21 cellular contexts compared by ENCODE assay signal in the genomic region with DNA sequence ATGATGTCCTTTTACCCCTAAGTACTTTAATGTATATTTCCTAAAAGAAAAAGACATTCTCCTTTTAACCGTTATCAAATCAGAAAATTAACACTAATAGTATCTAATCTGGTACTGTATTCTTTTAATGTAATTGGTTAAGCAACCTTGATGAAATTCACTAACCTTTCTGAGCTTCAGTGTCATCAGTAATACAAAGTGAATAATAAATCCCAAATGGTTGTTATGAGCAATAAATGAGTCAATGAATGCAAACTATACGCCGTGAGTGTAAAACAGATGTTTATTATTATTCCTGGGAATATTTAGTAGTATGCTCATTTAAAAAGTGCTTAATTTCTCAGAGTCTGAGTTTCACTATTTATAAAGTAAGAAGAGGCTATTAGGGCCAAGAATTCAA. TPM values are rescaled to one million over a fixed set of nuclear protein-coding genes. Genes with fewer than 3 reads are reported as not detected.
DNase-seq lines count a peak whose midpoint lies in the region; TF ChIP-seq lines count a peak whose summit lies in the region.
"Had no signal": no experiment of that assay in that cellular context is flagged by ENCODE, and none has a peak within 500 bp of the region (broad histone marks: within the 10 kb centered on the region; RNA-seq: fewer than 3 reads in every experiment).

No MANE protein-coding gene starts in this region.

- peaks cover 30% of the 10 kb centered on the region for H3K4me1 ChIP-seq in skeletal muscle satellite cell (ENCODE audit: control insufficient read depth, insufficient read depth, low read length)
- H3K4me1 ChIP-seq: BE2C, HAP-1 had no signal

- no peaks in the 10 kb centered on the region for H3K9me3 Mint-ChIP-seq in HFFc6
- H3K9me3 Mint-ChIP-seq in type B pancreatic cell, result no peaks in the 10 kb centered on the region
- H3K9me3 Mint-ChIP-seq: CD4-positive, alpha-beta memory T cell; T-helper 1 cell treated with Interleukin-12 subunit alpha and Interleukin-12 subunit beta and Interleukin-4 antibody, amounts not matched to agents 30 μg/mL and 1 μg/mL, for 36 hours had no signal

- TF ChIP-seq CTCF in HFFc6 (IDR thresholded peaks at IDR 0.05), result no peak
- TF ChIP-seq CTCF in type B pancreatic cell (conservative IDR thresholded peaks at IDR 0.05), result no peak

- peaks cover 31% of the 10 kb centered on the region for H3K4me1 Mint-ChIP-seq in HFFc6 (ENCODE audit: low read depth)
- no peaks in the 10 kb centered on the region for H3K4me1 Mint-ChIP-seq in type B pancreatic cell (ENCODE audit: unreplicated experiment)

- H3K36me3 Mint-ChIP-seq in HFFc6 (ENCODE audit: low read depth) (peaks cover 14% of the 10 kb centered on the region; the same call in 1 of the 2 replicates), type B pancreatic cell (peaks cover 8% of the 10 kb centered on the region)

- H3K27ac Mint-ChIP-seq in HFFc6 (peak overlapping the region; percentile 29; the same call in 1 of the 2 replicates), type B pancreatic cell (no peak overlapping the region)
- H3K27ac Mint-ChIP-seq: T-helper 1 cell treated with Interleukin-12 subunit alpha and Interleukin-12 subunit beta and Interleukin-4 antibody, amounts not matched to agents 30 μg/mL and 1 μg/mL, for 36 hours had no signal

- peak overlapping the region; percentile 40 for H3K4me2 ChIP-seq in skeletal muscle satellite cell (ENCODE audit: low read length)

- no peaks in the 10 kb centered on the region for H3K27me3 Mint-ChIP-seq in HFFc6 (ENCODE audit: insufficient read depth)
- H3K27me3 Mint-ChIP-seq in type B pancreatic cell, result no peaks in the 10 kb centered on the region
- H3K27me3 Mint-ChIP-seq: CD4-positive, alpha-beta memory T cell had no signal

- no peak overlapping the region for H3K4me3 ChIP-seq in skeletal muscle satellite cell (ENCODE audit: low read length)
- H3K4me3 ChIP-seq: HAP-1 had no signal

- H3K27me3 ChIP-seq in skeletal muscle satellite cell (ENCODE audit: control insufficient read depth, insufficient read depth, low read length), result no peaks in the 10 kb centered on the region
- H3K27me3 ChIP-seq: BE2C had no signal

- peaks cover 30% of the 10 kb centered on the region for H3K36me3 ChIP-seq in skeletal muscle satellite cell (ENCODE audit: insufficient read depth, low read length)
- H3K36me3 ChIP-seq: BE2C had no signal

- H3K9me3 ChIP-seq in skeletal muscle satellite cell (replicated peaks; ENCODE audit: low read length), result no peaks in the 10 kb centered on the region
- H3K9me3 ChIP-seq: BE2C, HAP-1 had no signal

- H3K27ac ChIP-seq in epithelial cell of prostate, result peak overlapping the region; percentile 3

- H3K4me3 Mint-ChIP-seq in HFFc6, result no peak overlapping the region
- no peak overlapping the region for H3K4me3 Mint-ChIP-seq in type B pancreatic cell
- H3K4me3 Mint-ChIP-seq: CD4-positive, alpha-beta memory T cell; T-helper 1 cell treated with Interleukin-12 subunit alpha and Interleukin-12 subunit beta and Interleukin-4 antibody, amounts not matched to agents 30 μg/mL and 1 μg/mL, for 36 hours had no signal

- no peak overlapping the region for H3K9ac ChIP-seq in skeletal muscle satellite cell (ENCODE audit: low read depth, low read length)

- peak; percentile 11 for DNase-seq in EL
- DNase-seq in HFFc6, result peak; percentile 3
- no peak for DNase-seq in epithelial cell of prostate (ENCODE audit: low read depth, low spot score)
- DNase-seq in activated naive CD4-positive, alpha-beta T cell treated with anti-CD3 and anti-CD28 coated beads, Interleukin-2, amount 50 U/mL, for 16 hours, result no peak
- DNase-seq in HK-2 (ENCODE audit: unreplicated experiment), result no peak
- no peak for DNase-seq in C1 segment of cervical spinal cord (lab: John Stamatoyannopoulos, UW)
- DNase-seq in type B pancreatic cell (ENCODE audit: extremely low spot score, unreplicated experiment), result no peak
- DNase-seq: BE2C; Calu3; CD4-positive, alpha-beta memory T cell; DMS53; KBM-7; NCI-H1105 treated with DMSO at 0.1 percent for 48 hours; NCI-H1694; NCI-H2081 treated with DMSO at 0.1 percent for 48 hours; NCI-H774; RPMI8226; SHP77 treated with DMSO at 0.1 percent for 48 hours had no signal

RNA-seq across cellular contexts. Expression of gene UEVLD, which starts 21.5 kb away (rescaled TPM):
- total RNA-seq in HFFc6 (2021; fragmentation: NEBNext Ultra II Directional; extraction: Animal tissue kit (Norgen Biotek cat#: 25700)), result 10 to 100 TPM; 20.0 to 29.0 (median 24.4) TPM
- total RNA-seq in skeletal muscle satellite cell (2012; rRNA removed), result 25.3 and 31.9 TPM in 2 replicates
- 15.7 and 22.4 TPM in 2 replicates for total RNA-seq in type B pancreatic cell (ENCODE audit: low replicate concordance)

RNA-seq across cellular contexts. Expression of gene MISFA, which starts 32.5 kb away (rescaled TPM):
- 1 to 10 TPM; 1.5 to 2.8 (median 2.4) TPM for total RNA-seq in HFFc6 (2021; fragmentation: NEBNext Ultra II Directional; extraction: Animal tissue kit (Norgen Biotek cat#: 25700))
- total RNA-seq in skeletal muscle satellite cell (2012; rRNA removed), result 0.22 TPM in 1 of 2 replicates, not detected in the other
- total RNA-seq in type B pancreatic cell (ENCODE audit: low replicate concordance), result 4.9 and 7.0 TPM in 2 replicates

RNA-seq across cellular contexts. Expression of gene TSG101, which starts 40.3 kb away (rescaled TPM):
- 10 to 100 TPM; 56.9 to 82.7 (median 71.4) TPM for total RNA-seq in HFFc6 (2021; fragmentation: NEBNext Ultra II Directional; extraction: Animal tissue kit (Norgen Biotek cat#: 25700))
- total RNA-seq in skeletal muscle satellite cell (2012; rRNA removed), result 58.3 and 69.7 TPM in 2 replicates
- 54.4 and 60.6 TPM in 2 replicates for total RNA-seq in type B pancreatic cell (ENCODE audit: low replicate concordance)

Comparison
In these comparisons a context has a peak if more than half of its experiments do, and no peak if none do; other contexts are left out.
1. DNase-seq: peak in EL (single experiment) and HFFc6 (single experiment); none in epithelial cell of prostate (single experiment), activated naive CD4-positive, alpha-beta T cell treated with anti-CD3 and anti-CD28 coated beads, Interleukin-2, amount 50 U/mL, for 16 hours (single experiment), HK-2 (single experiment), C1 segment of cervical spinal cord (0 of 14) and type B pancreatic cell (single experiment).